Comparison of ENCODE assay signal across 8 cellular contexts in genomic region chr19:662207-662961, GRCh38. TPM values are rescaled to one million over a fixed set of nuclear protein-coding genes. Genes with fewer than 3 reads are reported as not detected.
DNase-seq lines count a peak whose midpoint lies in the region; ATAC-seq lines count a peak whose summit lies in the region.

No MANE protein-coding gene starts in this region.

- ATAC-seq in HG03108 (IDR thresholded peaks at IDR 0.05; ENCODE audit: unreplicated experiment) (peak; percentile 2), sciatic nerve (no peak)

- intact Hi-C loops in sciatic nerve (cut with DNase I) = no loop called here

- peak; percentile 17 for DNase-seq in NCI-H1105 (lab: John Stamatoyannopoulos, UW)
- no peak for DNase-seq in NCI-H1105 treated with DMSO at 0.1 percent for 48 hours (lab: John Stamatoyannopoulos, UW)
- DNase-seq in T-helper 1 cell = peak; percentile 52 to 70 (median 65)
- peak; percentile 60 for DNase-seq in astrocyte of the hippocampus (ENCODE audit: low read depth, low spot score)
- peak; percentile 36 for DNase-seq in kidney glomerular epithelial cell (lab: John Stamatoyannopoulos, UW)
- DNase-seq in stimulated activated CD4-positive, alpha-beta T cell treated with anti-CD3 and anti-CD28 coated beads, Interleukin-4, amount 100 ng/mL, for 48 hours (ENCODE audit: low read depth in 2 of 2) = peak; percentile 64 to 65
- no peak for DNase-seq in sciatic nerve (ENCODE audit: low spot score)

RNA-seq across cellular contexts. Expression of gene RNF126, which starts 0.6 kb away (rescaled TPM):
- 33.1 TPM for total RNA-seq in sciatic nerve

RNA-seq across cellular contexts. Expression of gene FSTL3, which starts 13.8 kb away (rescaled TPM):
- total RNA-seq in sciatic nerve = 108 TPM

RNA-seq across cellular contexts. Expression of gene FGF22, which starts 22.7 kb away (rescaled TPM):
- total RNA-seq in sciatic nerve = 3.2 TPM

RNA-seq across cellular contexts. Expression of gene POLRMT, which starts 29.0 kb away (rescaled TPM):
- 36.1 TPM for total RNA-seq in sciatic nerve

RNA-seq across cellular contexts. Expression of gene PRSS57, which starts 32.9 kb away (rescaled TPM):
- not detected for total RNA-seq in sciatic nerve

Comparison
In these comparisons a context has a peak if more than half of its experiments do, and no peak if none do; other contexts are left out.
1. DNase-seq: peak in NCI-H1105 (single experiment), T-helper 1 cell (5 of 5), astrocyte of the hippocampus (single experiment), kidney glomerular epithelial cell (single experiment) and stimulated activated CD4-positive, alpha-beta T cell treated with anti-CD3 and anti-CD28 coated beads, Interleukin-4, amount 100 ng/mL, for 48 hours (2 of 2); none in NCI-H1105 treated with DMSO at 0.1 percent for 48 hours (single experiment) and sciatic nerve (single experiment).